14 cellular contexts compared by ENCODE assay signal in genomic region chr12:4322789-4323188, GRCh38. TPM values are rescaled to one million over a fixed set of nuclear protein-coding genes. Genes with fewer than 3 reads are reported as not detected.
A peak's percentile ranks its signal among the peaks of the same experiment; 100 is the strongest.
DNase-seq lines count a peak whose midpoint lies in the region; ATAC-seq and TF ChIP-seq lines count a peak whose summit lies in the region.
"Had no signal": no experiment of that assay in that cellular context is flagged by ENCODE, and none has a peak within 500 bp of the region (broad histone marks: within the 10 kb centered on the region; RNA-seq: fewer than 3 reads in every experiment).

No MANE protein-coding gene starts in this region.

- WGBS in HUES64 = 87% methylated on average over 5 of the region's 5 CpGs

- H4K20me1 ChIP-seq in DND-41 (ENCODE audit: insufficient read depth, low read length) = no peaks in the 10 kb centered on the region; the same call in 1 of the 2 replicates

- H3K4me3 ChIP-seq in DND-41 (ENCODE audit: low read depth in 1 of 2, low read length in 2 of 2) (peak overlapping the region in 1 of 2 experiments; percentile 81; a peak in 1 of 4 replicates), HUES64 (ENCODE audit: low read length) (peak overlapping the region; percentile 90; the same call in 1 of the 2 replicates)

- H3K27me3 ChIP-seq in DND-41 (ENCODE audit: insufficient read depth, low read length, poor library complexity) = no peaks in the 10 kb centered on the region
- H3K27me3 ChIP-seq in HUES64 (ENCODE audit: insufficient read depth, low read length) = peaks cover 13% of the 10 kb centered on the region; the same call in 1 of the 2 replicates

- H3K27ac Mint-ChIP-seq in activated naive CD8-positive, alpha-beta T cell treated with anti-CD3 and anti-CD28 coated beads, Interleukin-2, amount 10 ng/mL, durations not matched to agents 7 days and 5 days = peak overlapping the region; percentile 20
- H3K27ac Mint-ChIP-seq in nephron = no peak overlapping the region

- no peak for TF ChIP-seq CTCF in DND-41 (IDR thresholded peaks at IDR 0.05; ENCODE audit: borderline replicate concordance, extremely low read depth, low read length, poor library complexity, severe bottlenecking)
- TF ChIP-seq CTCF in nephron (IDR thresholded peaks at IDR 0.05; ENCODE audit: unreplicated experiment in 3 of 3) = no peak

- no peaks in the 10 kb centered on the region for H3K9me3 ChIP-seq in DND-41 (ENCODE audit: insufficient read depth, low read length, severe bottlenecking)
- no peaks in the 10 kb centered on the region for H3K9me3 ChIP-seq in HUES64 (ENCODE audit: insufficient read depth, low read depth, low read length)

- peaks cover 38% of the 10 kb centered on the region for H3K4me1 Mint-ChIP-seq in activated naive CD8-positive, alpha-beta T cell treated with anti-CD3 and anti-CD28 coated beads, Interleukin-2, amount 10 ng/mL, durations not matched to agents 7 days and 5 days
- peaks cover 44% of the 10 kb centered on the region for H3K4me1 Mint-ChIP-seq in nephron

- H3K4me1 ChIP-seq in DND-41 (ENCODE audit: insufficient read depth, low read length) (peaks cover 34% of the 10 kb centered on the region), HUES64 (ENCODE audit: insufficient read depth, low read length) (0 out of 2 replicates have a peak, but pooled peaks cover 9% of the 10 kb centered on the region)

- H3K36me3 Mint-ChIP-seq in activated naive CD8-positive, alpha-beta T cell treated with anti-CD3 and anti-CD28 coated beads, Interleukin-2, amount 10 ng/mL, durations not matched to agents 7 days and 5 days = peaks cover 6% of the 10 kb centered on the region
- peaks cover 6% of the 10 kb centered on the region for H3K36me3 Mint-ChIP-seq in nephron (ENCODE audit: low read depth)

- POLR2A ChIA-PET in activated naive CD8-positive, alpha-beta T cell treated with anti-CD3 and anti-CD28 coated beads, Interleukin-2, amount 10 ng/mL, durations not matched to agents 7 days and 5 days (lab: Charles Lee) = interaction anchor here (0.6 kb wide), 1 partner anchor 440 kb away, joined by 3 read pairs; no protein-coding TSS in a partner anchor

- peak overlapping the region; percentile 79; the same call in 1 of the 2 replicates for H3K4me2 ChIP-seq in DND-41 (ENCODE audit: insufficient read depth, low read length)

- no peaks in the 10 kb centered on the region for H3K9me3 Mint-ChIP-seq in activated naive CD8-positive, alpha-beta T cell treated with anti-CD3 and anti-CD28 coated beads, Interleukin-2, amount 10 ng/mL, durations not matched to agents 7 days and 5 days
- H3K9me3 Mint-ChIP-seq in nephron = no peaks in the 10 kb centered on the region

- H3K27ac ChIP-seq in DND-41 (ENCODE audit: low read length) (no peak overlapping the region; the same call in 1 of the 2 replicates), HUES64 (ENCODE audit: low read depth, low read length) (no peak overlapping the region)

- peak overlapping the region; percentile 44 for H3K4me3 Mint-ChIP-seq in activated naive CD8-positive, alpha-beta T cell treated with anti-CD3 and anti-CD28 coated beads, Interleukin-2, amount 10 ng/mL, durations not matched to agents 7 days and 5 days
- peak overlapping the region; percentile 61 to 78 (median 69) for H3K4me3 Mint-ChIP-seq in nephron

- DNase-seq in DND-41 = no peak
- DNase-seq in activated naive CD8-positive, alpha-beta T cell treated with anti-CD3 and anti-CD28 coated beads, Interleukin-2, amount 10 ng/mL, durations not matched to agents 7 days and 5 days = no peak
- DNase-seq in NCI-H69 (lab: John Stamatoyannopoulos, UW) = no peak
- DNase-seq in activated gamma-delta T cell (lab: John Stamatoyannopoulos, UW) = no peak
- DNase-seq: activated gamma-delta T cell treated with Interleukin-2 at 50 U/mL for 16 hours; effector CD4-positive, alpha-beta T cell; NCI-H510A; T1000 had no signal

- no peak overlapping the region for H2AFZ ChIP-seq in DND-41 (ENCODE audit: low read depth, low read length)

- ATAC-seq in DND-41 (ENCODE audit: insufficient read depth, low read depth) (no peak), HG02973 (IDR thresholded peaks at IDR 0.05; ENCODE audit: unreplicated experiment) (no peak), HG02852 (IDR thresholded peaks at IDR 0.05; ENCODE audit: unreplicated experiment) (no peak)
- ATAC-seq in activated naive CD8-positive, alpha-beta T cell treated with anti-CD3 and anti-CD28 coated beads, Interleukin-2, amount 10 ng/mL, durations not matched to agents 7 days and 5 days (ENCODE audit: low read depth) = no peak

- peaks cover 3% of the 10 kb centered on the region; the same call in 1 of the 2 replicates for H3K36me3 ChIP-seq in DND-41 (ENCODE audit: insufficient read depth, low read length)
- H3K36me3 ChIP-seq in HUES64 (ENCODE audit: insufficient read depth, low read length) = peaks cover 18% of the 10 kb centered on the region

- H3K79me2 ChIP-seq in DND-41 (ENCODE audit: insufficient read depth, low read length) = peaks cover 26% of the 10 kb centered on the region

- H3K9ac ChIP-seq in DND-41 (ENCODE audit: low read depth, low read length) = no peak overlapping the region; the same call in 1 of the 2 replicates
- H3K9ac ChIP-seq in HUES64 (ENCODE audit: low read depth, low read length) = no peak overlapping the region

- no peaks in the 10 kb centered on the region for H3K27me3 Mint-ChIP-seq in activated naive CD8-positive, alpha-beta T cell treated with anti-CD3 and anti-CD28 coated beads, Interleukin-2, amount 10 ng/mL, durations not matched to agents 7 days and 5 days
- H3K27me3 Mint-ChIP-seq in nephron (ENCODE audit: low read depth) = no peaks in the 10 kb centered on the region

RNA-seq across cellular contexts. Expression of gene TIGAR, which starts 1.8 kb away (rescaled TPM):
- 11.1 TPM for polyA plus RNA-seq in HUES64 (2013, experiment 1 of 2)
- 16.4 TPM for polyA plus RNA-seq in HUES64 (2013, experiment 2 of 2)
- total RNA-seq in activated naive CD8-positive, alpha-beta T cell treated with anti-CD3 and anti-CD28 coated beads, Interleukin-2, amount 10 ng/mL, durations not matched to agents 7 days and 5 days = 10 to 100 TPM in 1 of 2 experiments, 1 to 10 TPM in 1; 9.7 to 11.4 TPM

RNA-seq across cellular contexts. Expression of gene CCND2, which starts 49.2 kb away (rescaled TPM):
- polyA plus RNA-seq in HUES64 (2013, experiment 1 of 2) = 54.8 TPM
- polyA plus RNA-seq in HUES64 (2013, experiment 2 of 2) = 65.7 TPM
- 100 to 1,000 TPM; 417 to 438 TPM for total RNA-seq in activated naive CD8-positive, alpha-beta T cell treated with anti-CD3 and anti-CD28 coated beads, Interleukin-2, amount 10 ng/mL, durations not matched to agents 7 days and 5 days

RNA-seq across cellular contexts. Expression of gene FGF23, which starts 56.7 kb away (rescaled TPM):
- polyA plus RNA-seq in HUES64 (2013, experiment 1 of 2) = 0.10 TPM
- polyA plus RNA-seq in HUES64 (2013, experiment 2 of 2) = 0.70 TPM
- not detected for total RNA-seq in activated naive CD8-positive, alpha-beta T cell treated with anti-CD3 and anti-CD28 coated beads, Interleukin-2, amount 10 ng/mL, durations not matched to agents 7 days and 5 days
- total RNA-seq: G401, temporal lobe had no signal
